1 cellular context compared by ENCODE assay signal in the genomic region with DNA sequence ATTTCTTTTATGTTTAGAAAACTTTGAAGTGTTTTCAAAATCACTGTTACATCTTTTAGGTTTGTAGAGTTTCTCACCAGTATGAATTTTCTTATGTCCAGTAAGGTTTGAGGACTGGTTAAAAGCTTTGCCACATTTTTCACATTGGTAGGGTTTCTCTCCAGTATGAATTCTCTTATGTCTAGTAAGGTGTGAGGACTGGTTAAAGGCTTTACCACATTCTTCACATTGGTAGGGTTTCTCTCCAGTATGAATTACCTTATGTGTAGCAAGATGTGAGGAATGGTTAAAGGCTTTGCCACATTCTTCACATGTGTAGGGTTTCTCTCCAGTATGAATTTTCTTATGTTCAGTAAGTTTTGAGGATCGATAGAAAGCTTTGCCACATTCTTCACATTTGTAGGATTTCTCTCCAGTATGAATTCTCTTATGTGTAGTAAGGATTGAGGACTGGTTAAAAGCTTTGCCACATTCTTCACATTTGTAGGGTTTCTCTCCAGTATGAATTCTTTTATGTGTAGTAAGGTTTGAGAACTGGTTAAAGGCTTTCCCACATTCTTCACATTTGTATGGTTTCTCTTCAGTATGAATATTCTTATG. TPM values are rescaled to one million over a fixed set of nuclear protein-coding genes. Genes with fewer than 3 reads are reported as not detected.
"Had no signal": no experiment of that assay in that cellular context is flagged by ENCODE, and none has a peak within 500 bp of the region (broad histone marks: within the 10 kb centered on the region; RNA-seq: fewer than 3 reads in every experiment).

No MANE protein-coding gene starts in this region.

RNA-seq across cellular contexts. Expression of gene ZNF681, which starts 15.0 kb away (rescaled TPM):
- total RNA-seq: MCF 10A had no signal
